ENCODE assay signal across 2 cellular contexts in genomic region chr22:21714059-21714770, GRCh38.
TF ChIP-seq lines count a peak whose summit lies in the region.

No MANE protein-coding gene starts in this region.

TF ChIP-seq in IMR-90, 13 proteins besides CTCF, POLR2A, EP300 and RAD21:
- TF ChIP-seq NFE2L2 (IDR thresholded peaks at IDR 0.05; ENCODE audit: low read depth, low read length) (no peak), MXI1 (IDR thresholded peaks at IDR 0.05; ENCODE audit: borderline replicate concordance, low read depth, low read length) (no peak)

TF ChIP-seq in HepG2, 621 proteins besides CTCF, POLR2A, EP300 and RAD21:
- peak; percentile 24; the same call in 1 of the 2 replicates for TF ChIP-seq RXRA (CRISPR knock-in tag; IDR thresholded peaks at IDR 0.05)
- no peak for TF ChIP-seq ZIK1 (CRISPR knock-in tag; IDR thresholded peaks at IDR 0.05; ENCODE audit: borderline replicate concordance, low read depth)
- TF ChIP-seq ZNF207 (IDR thresholded peaks at IDR 0.05; ENCODE audit: borderline replicate concordance): no peak
- TF ChIP-seq HIVEP1 (CRISPR knock-in tag; IDR thresholded peaks at IDR 0.05): 0 out of 2 replicates have a peak, but pooled peaks have one; percentile 22
- TF ChIP-seq NR2F1 (CRISPR knock-in tag; IDR thresholded peaks at IDR 0.05): no peak
- TF ChIP-seq SATB2 (CRISPR knock-in tag; IDR thresholded peaks at IDR 0.05): no peak
- TF ChIP-seq ZNF564 (CRISPR knock-in tag; IDR thresholded peaks at IDR 0.05): no peak
- no peak for TF ChIP-seq MYNN (CRISPR knock-in tag; IDR thresholded peaks at IDR 0.05; ENCODE audit: low read depth)
- TF ChIP-seq ELF3 (CRISPR knock-in tag; IDR thresholded peaks at IDR 0.05): no peak
- TF ChIP-seq CHD2 (IDR thresholded peaks at IDR 0.05; ENCODE audit: low read depth, low read length): no peak
- 0 out of 2 replicates have a peak, but pooled peaks have one; percentile 15 for TF ChIP-seq ZNF687 (CRISPR knock-in tag; IDR thresholded peaks at IDR 0.05)
- TF ChIP-seq BRD4 (CRISPR knock-in tag; IDR thresholded peaks at IDR 0.05): no peak
- TF ChIP-seq TRIM24 (CRISPR knock-in tag; IDR thresholded peaks at IDR 0.05): no peak
- TF ChIP-seq CHD4 (IDR thresholded peaks at IDR 0.05; ENCODE audit: borderline replicate concordance, low read length): no peak
- TF ChIP-seq HNRNPL (IDR thresholded peaks at IDR 0.05; ENCODE audit: low read depth, low read length): 0 out of 2 replicates have a peak, but pooled peaks have one; percentile 30
- no peak for TF ChIP-seq TBX3 (IDR thresholded peaks at IDR 0.05; ENCODE audit: borderline replicate concordance)
- no peak for TF ChIP-seq PITX1 (CRISPR knock-in tag; IDR thresholded peaks at IDR 0.05)
- no peak for TF ChIP-seq CENPX (CRISPR knock-in tag; IDR thresholded peaks at IDR 0.05)
- no peak for TF ChIP-seq TAF1 (CRISPR knock-in tag; IDR thresholded peaks at IDR 0.05)
